In the genomic region with DNA sequence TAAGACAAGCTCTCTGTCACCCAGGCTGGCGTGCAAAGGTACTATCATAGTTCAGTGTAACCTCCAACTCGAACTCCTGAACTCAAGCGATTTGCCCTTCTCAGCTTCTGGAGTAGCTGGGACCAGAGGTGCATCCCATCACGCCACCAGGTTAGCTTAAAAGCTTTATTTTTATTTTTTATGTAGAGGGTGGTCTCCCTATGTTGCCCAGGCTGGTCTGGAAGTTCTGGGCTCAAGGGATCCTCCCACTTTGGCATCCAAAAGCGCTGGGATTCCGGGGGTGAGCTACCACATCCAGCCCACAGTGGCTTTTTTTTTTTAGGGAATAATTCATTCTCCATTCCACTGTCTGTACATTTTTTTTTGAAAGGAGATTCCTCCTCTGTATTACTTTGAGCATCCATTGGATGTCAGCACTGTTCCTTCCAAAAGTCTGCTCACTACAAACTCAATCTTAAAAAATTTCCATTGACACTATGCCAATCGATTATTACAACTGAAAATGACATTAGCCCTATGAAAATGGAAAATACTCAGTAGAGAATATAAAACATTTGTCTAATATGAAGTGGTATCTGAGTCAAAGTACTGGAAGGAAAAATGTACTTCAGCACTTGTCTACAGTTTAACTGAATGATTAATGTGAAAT, we compare ENCODE assay signal across 8 cellular contexts. TPM values are rescaled to one million over a fixed set of nuclear protein-coding genes. Genes with fewer than 3 reads are reported as not detected.
DNase-seq lines count a peak whose midpoint lies in the region; ATAC-seq and TF ChIP-seq lines count a peak whose summit lies in the region.

No MANE protein-coding gene starts in this region.

- peaks cover 82% of the 10 kb centered on the region for H3K79me2 ChIP-seq in Karpas-422 (ENCODE audit: low read length)

- H3K4me1 ChIP-seq in Karpas-422 (ENCODE audit: low read length) (peaks cover 59% of the 10 kb centered on the region), adipocyte (ENCODE audit: control insufficient read depth, insufficient read depth, low read length) (peaks cover 65% of the 10 kb centered on the region), spleen (peaks cover 30 to 80% (median 75%) of the 10 kb centered on the region in 6 donors)

- H3K9ac ChIP-seq in Karpas-422 (ENCODE audit: low read length) (peak overlapping the region; percentile 98), adipocyte (ENCODE audit: low read length) (peak overlapping the region; percentile 99)

- DNase-seq in DMS 273 (lab: John Stamatoyannopoulos, UW; ENCODE audit: unreplicated experiment) (peak; percentile 23), DMS 273 treated with DMSO at 0.1 percent for 48 hours (lab: John Stamatoyannopoulos, UW) (no peak), Karpas-422 (peak; percentile 54), adipocyte (ENCODE audit: low read depth) (peak; percentile 74), spleen (no peak), NCI-H526 treated with DMSO at 0.1 percent for 48 hours (lab: John Stamatoyannopoulos, UW) (no peak)

- H3K27ac ChIP-seq in Karpas-422 (ENCODE audit: low read length) (peak overlapping the region; percentile 97), spleen (peak overlapping the region; percentile 98 to 100 (median 100))

- H3K27me3 ChIP-seq in Karpas-422 (ENCODE audit: low read length) (no peaks in the 10 kb centered on the region), adipocyte (replicated peaks; ENCODE audit: control insufficient read depth, insufficient read depth, low read length) (no peaks in the 10 kb centered on the region), spleen (replicated peaks in 1 of 7) (no peaks in the 10 kb centered on the region)

- 49 to 56% (median 51%) methylated on average over 7 of the region's 7 CpGs for WGBS in spleen, 5 donors

- H3K4me2 ChIP-seq in Karpas-422 (ENCODE audit: low read depth, low read length, poor library complexity, severe bottlenecking) = peak overlapping the region; percentile 89

- H3K9me3 ChIP-seq in Karpas-422 (ENCODE audit: low read length) = no peaks in the 10 kb centered on the region
- no peaks in the 10 kb centered on the region for H3K9me3 ChIP-seq in adipocyte (ENCODE audit: control insufficient read depth, low read length)
- no peaks in the 10 kb centered on the region for H3K9me3 ChIP-seq in iPS-18c (ENCODE audit: control insufficient read depth, insufficient read depth, low read length)
- no peaks in the 10 kb centered on the region for H3K9me3 ChIP-seq in spleen

- H3K4me3 ChIP-seq in Karpas-422 (ENCODE audit: low read length) (peak overlapping the region; percentile 85), adipocyte (ENCODE audit: low read length) (peak overlapping the region; percentile 91), iPS-18c (ENCODE audit: insufficient read depth, low read depth, low read length) (peak overlapping the region; percentile 99), spleen (peak overlapping the region; percentile 81 to 99 (median 94))

- no peak for TF ChIP-seq POLR2A in spleen (IDR thresholded peaks at IDR 0.05)

- no peaks in the 10 kb centered on the region for H4K20me1 ChIP-seq in Karpas-422 (ENCODE audit: insufficient read depth, low read depth, low read length)

- H3K36me3 ChIP-seq in Karpas-422 (ENCODE audit: insufficient read depth, low read length) (peaks cover 12% of the 10 kb centered on the region; the same call in 1 of the 2 replicates), adipocyte (ENCODE audit: control insufficient read depth, insufficient read depth, low read length, severe bottlenecking) (no peaks in the 10 kb centered on the region), spleen (peaks cover 0 to 8% (median 0%) of the 10 kb centered on the region in 6 donors)

- intact Hi-C loops in spleen (cut with DNase I; ENCODE audit: low total_unique reads) = no loop called here

- no peak for ATAC-seq in HG02938 (IDR thresholded peaks at IDR 0.05; ENCODE audit: unreplicated experiment)

- H2AFZ ChIP-seq in Karpas-422 (ENCODE audit: low read length) = 0 out of 2 replicates have a peak overlapping the region, but pooled peaks have one; percentile 80

- peak in 1 of 11 experiments; percentile 13 for TF ChIP-seq CTCF in spleen (IDR thresholded peaks at IDR 0.05 in 8 of 11, conservative IDR thresholded peaks at IDR 0.05 in 3 of 11)

- H3K9me2 ChIP-seq in Karpas-422 (replicated peaks; ENCODE audit: insufficient read depth, low read length) = no peaks in the 10 kb centered on the region

RNA-seq across cellular contexts. Expression of a gene that starts 1.3 kb away (rescaled TPM):
- 127 and 179 TPM in 2 replicates for total RNA-seq in Karpas-422 (2014; rRNA removed; shearing (Covaris generic); ENCODE audit: low replicate concordance)
- 10 to 100 TPM; 50.8 to 83.7 (median 65.9) TPM for total RNA-seq in spleen
- polyA plus RNA-seq in spleen = 10 to 100 TPM; 56.8 to 70.0 (median 62.3) TPM

RNA-seq across cellular contexts. Expression of a gene that starts 1.9 kb away (rescaled TPM):
- 30.7 and 49.4 TPM in 2 replicates for total RNA-seq in Karpas-422 (2014; rRNA removed; shearing (Covaris generic); ENCODE audit: low replicate concordance)
- 10 to 100 TPM; 42.9 to 53.4 (median 49.4) TPM for total RNA-seq in spleen
- polyA plus RNA-seq in spleen = 10 to 100 TPM; 10.1 to 17.5 (median 10.2) TPM

RNA-seq across cellular contexts. Expression of a gene that starts 45.5 kb away (rescaled TPM):
- total RNA-seq in Karpas-422 (2014; rRNA removed; shearing (Covaris generic); ENCODE audit: low replicate concordance) = 0.76 and 4.1 TPM in 2 replicates
- 1 to 10 TPM; 1.1 to 3.7 (median 2.0) TPM for total RNA-seq in spleen
- under 1 TPM; 0.09 to 0.32 (median 0.11) TPM for polyA plus RNA-seq in spleen

Comparison
In these comparisons a context has a peak if more than half of its experiments do, and no peak if none do; other contexts are left out.
1. DNase-seq: peak in DMS 273 (single experiment), Karpas-422 (single experiment) and adipocyte (single experiment); none in DMS 273 treated with DMSO at 0.1 percent for 48 hours (single experiment), spleen (single experiment) and NCI-H526 treated with DMSO at 0.1 percent for 48 hours (single experiment).
2. Peak in every context shown above with its lines, with median percentiles within 50 percentile points of each other: H3K4me3 ChIP-seq.